ENCODE assay signal across 8 cellular contexts in the genomic region with DNA sequence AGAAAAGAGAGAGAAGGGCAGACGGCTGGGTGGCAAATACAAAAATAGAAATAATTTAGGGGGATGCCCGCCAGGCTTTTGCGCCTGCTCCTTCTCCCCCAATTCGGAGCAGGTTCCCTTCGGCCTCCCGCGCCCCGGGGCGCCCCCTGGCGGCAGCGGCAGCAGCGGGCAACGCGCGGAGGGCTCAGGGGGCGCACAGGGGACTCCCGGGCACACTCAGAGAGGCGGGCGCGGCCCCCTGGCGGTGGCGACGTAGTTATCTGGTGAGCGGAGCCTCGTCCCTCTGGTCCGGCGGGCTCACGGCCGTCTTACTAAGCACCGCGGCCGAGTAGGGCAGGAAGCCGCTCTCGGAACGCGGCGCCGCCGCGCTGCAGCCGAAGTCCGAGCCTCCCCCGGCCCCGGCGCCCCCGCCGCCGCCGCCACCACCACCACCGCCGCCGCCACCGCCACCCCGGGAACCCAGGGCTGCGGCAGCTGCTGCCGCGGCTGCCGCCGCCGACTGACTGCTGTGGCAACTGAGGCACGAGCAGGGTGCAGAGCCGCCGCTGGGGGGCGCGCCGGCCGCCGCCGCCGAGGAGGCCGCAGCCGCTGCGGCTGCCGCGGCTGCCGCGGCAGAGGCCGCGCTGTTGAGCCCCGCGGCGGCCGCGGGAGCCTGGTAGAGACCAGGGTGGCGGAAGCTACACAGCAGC. TPM values are rescaled to one million over a fixed set of nuclear protein-coding genes. Genes with fewer than 3 reads are reported as not detected.
DNase-seq lines count a peak whose midpoint lies in the region.

No MANE protein-coding gene starts in this region.

- H2AFZ ChIP-seq in neuronal stem cell (ENCODE audit: low read length), result peak overlapping the region; percentile 90

- no peak overlapping the region for H2BK15ac ChIP-seq in neuronal stem cell (ENCODE audit: low read length)

- DNase-seq in COR-L47 (lab: John Stamatoyannopoulos, UW) (peak; percentile 74), SK-N-DZ (ENCODE audit: low spot score) (peak; percentile 81), neuronal stem cell (ENCODE audit: low spot score) (no peak), medulla oblongata (ENCODE audit: extremely low spot score) (no peak), inferior parietal cortex (ENCODE audit: extremely low spot score) (no peak), cerebellum (ENCODE audit: low spot score) (no peak)

- H3K9me3 ChIP-seq in HUES48 (ENCODE audit: control insufficient read depth, insufficient read depth, low read length) (no peaks in the 10 kb centered on the region), esophagus (ENCODE audit: control insufficient read depth in 2 of 2, insufficient read depth in 1 of 2, low read depth in 1 of 2, low read length in 1 of 2) (peaks cover 13 to 30% of the 10 kb centered on the region in 2 donors), neuronal stem cell (replicated peaks in 1 of 2; ENCODE audit: control insufficient read depth in 2 of 2, insufficient read depth in 1 of 2, low read depth in 1 of 2, low read length in 2 of 2) (peaks cover 0 to 4% of the 10 kb centered on the region in 2 donors)

- H3K4me3 ChIP-seq in HUES48 (ENCODE audit: low read depth, low read length), result peak overlapping the region; percentile 49
- H3K4me3 ChIP-seq in esophagus (ENCODE audit: low read depth in 1 of 2, low read length in 2 of 2), result peak overlapping the region; percentile 14 to 35
- peak overlapping the region; percentile 29 to 66 for H3K4me3 ChIP-seq in neuronal stem cell (ENCODE audit: low read length in 2 of 2)

- H3K9ac ChIP-seq in HUES48 (ENCODE audit: low read depth, low read length), result no peak overlapping the region
- H3K9ac ChIP-seq in neuronal stem cell (ENCODE audit: low read depth, low read length, poor library complexity), result no peak overlapping the region

- no peak overlapping the region for H3K27ac ChIP-seq in HUES48 (ENCODE audit: low read depth, low read length)
- no peak overlapping the region for H3K27ac ChIP-seq in esophagus (ENCODE audit: low read depth in 2 of 2, low read length in 1 of 2)
- no peak overlapping the region for H3K27ac ChIP-seq in neuronal stem cell (replicated peaks; ENCODE audit: low read length)

- no peak overlapping the region for H2BK5ac ChIP-seq in neuronal stem cell (ENCODE audit: low read length)

- H3K4me2 ChIP-seq in neuronal stem cell (ENCODE audit: insufficient read depth, low read length, poor library complexity, severe bottlenecking), result peak overlapping the region; percentile 69

- H3K18ac ChIP-seq in neuronal stem cell (ENCODE audit: low read length), result peak overlapping the region; percentile 60

- peak overlapping the region; percentile 90 for H3K23ac ChIP-seq in neuronal stem cell (ENCODE audit: low read depth, low read length, poor library complexity)

- H2BK120ac ChIP-seq in neuronal stem cell (ENCODE audit: low read depth, low read length), result no peak overlapping the region

- no peak overlapping the region for H3K4ac ChIP-seq in neuronal stem cell (ENCODE audit: low read length)

- H3K27me3 ChIP-seq in HUES48 (ENCODE audit: control insufficient read depth, insufficient read depth, low read length) (peaks cover 98% of the 10 kb centered on the region), esophagus (ENCODE audit: control insufficient read depth in 1 of 2, insufficient read depth in 2 of 2, low read length in 2 of 2) (peaks cover 0 to 70% of the 10 kb centered on the region in 2 donors), neuronal stem cell (ENCODE audit: control insufficient read depth in 3 of 3, insufficient read depth in 3 of 3, low read depth in 1 of 3, low read length in 3 of 3) (peaks cover 48 to 98% (median 89%) of the 10 kb centered on the region in 3 experiments)

- H2BK12ac ChIP-seq in neuronal stem cell (ENCODE audit: low read length), result no peak overlapping the region

- no peaks in the 10 kb centered on the region for H3K36me3 ChIP-seq in HUES48 (ENCODE audit: control insufficient read depth, insufficient read depth, low read length)
- no peaks in the 10 kb centered on the region for H3K36me3 ChIP-seq in esophagus (ENCODE audit: control insufficient read depth in 2 of 2, insufficient read depth in 2 of 2, low read length in 1 of 2)
- H3K36me3 ChIP-seq in neuronal stem cell (replicated peaks in 1 of 2; ENCODE audit: control insufficient read depth in 2 of 2, insufficient read depth in 2 of 2, low read length in 2 of 2), result no peaks in the 10 kb centered on the region

- no peak overlapping the region for H4K91ac ChIP-seq in neuronal stem cell (ENCODE audit: low read depth, low read length, poor library complexity)

- H3K14ac ChIP-seq in neuronal stem cell (ENCODE audit: low read length), result no peak overlapping the region

- no peaks in the 10 kb centered on the region for H3K79me1 ChIP-seq in neuronal stem cell (ENCODE audit: low read depth, low read length)

- peak overlapping the region; percentile 97 for H4K8ac ChIP-seq in neuronal stem cell (ENCODE audit: low read depth, low read length)

- H2AK5ac ChIP-seq in neuronal stem cell (ENCODE audit: low read depth, low read length), result no peak overlapping the region

- peaks cover 3% of the 10 kb centered on the region; the same call in 1 of the 2 replicates for H3K4me1 ChIP-seq in HUES48 (ENCODE audit: control insufficient read depth, insufficient read depth, low read length)
- peaks cover 8% of the 10 kb centered on the region in 2 donors for H3K4me1 ChIP-seq in esophagus (ENCODE audit: control insufficient read depth in 2 of 2, insufficient read depth in 2 of 2, low read length in 1 of 2)
- H3K4me1 ChIP-seq in neuronal stem cell (ENCODE audit: control insufficient read depth in 2 of 2, insufficient read depth in 1 of 2, low read depth in 1 of 2, low read length in 2 of 2), result peaks cover 0 to 2% of the 10 kb centered on the region in 2 donors

- WGBS in esophagus, 2 donors, result 4 to 5% methylated on average over 46 to 85 of the region's 85 CpGs
- WGBS in neuronal stem cell (ENCODE audit: extremely low coverage in 2 of 2, insufficient read length in 2 of 2, insufficient replicate concordance in 1 of 2), 2 donors, result no CpG with 5 or more reads among the region's 85 CpGs

RNA-seq across cellular contexts. Expression of a gene that starts 3.8 kb away (rescaled TPM):
- polyA plus RNA-seq in SK-N-DZ (2014; cell fraction: cytosol; rRNA removed), result 0.05 TPM in 1 of 2 replicates, not detected in the other
- polyA plus RNA-seq in SK-N-DZ (2014; cell fraction: nucleus; rRNA removed), result 0.27 TPM in 1 of 2 replicates, not detected in the other
- polyA plus RNA-seq in esophagus, result not detected
- polyA plus RNA-seq in neuronal stem cell (2013, experiment 1 of 2), result not detected
- polyA plus RNA-seq in neuronal stem cell (2013, experiment 2 of 2), result not detected
- total RNA-seq in cerebellum, result 0.73 TPM

RNA-seq across cellular contexts. Expression of a gene that starts 12.5 kb away (rescaled TPM):
- polyA plus RNA-seq in SK-N-DZ (2014; cell fraction: cytosol; rRNA removed), result 0.28 and 1.0 TPM in 2 replicates
- polyA plus RNA-seq in SK-N-DZ (2014; cell fraction: nucleus; rRNA removed), result 0.08 TPM in 1 of 2 replicates, not detected in the other
- polyA plus RNA-seq in esophagus, result not detected
- 0.03 TPM for polyA plus RNA-seq in neuronal stem cell (2013, experiment 1 of 2)
- 0.03 TPM for polyA plus RNA-seq in neuronal stem cell (2013, experiment 2 of 2)
- not detected for total RNA-seq in cerebellum

RNA-seq across cellular contexts. Expression of a gene that starts 19.6 kb away (rescaled TPM):
- not detected in 2 replicates for polyA plus RNA-seq in SK-N-DZ (2014; cell fraction: cytosol; rRNA removed)
- not detected in 2 replicates for polyA plus RNA-seq in SK-N-DZ (2014; cell fraction: nucleus; rRNA removed)
- not detected for polyA plus RNA-seq in esophagus
- not detected for polyA plus RNA-seq in neuronal stem cell (2013, experiment 1 of 2)
- not detected for polyA plus RNA-seq in neuronal stem cell (2013, experiment 2 of 2)
- total RNA-seq in cerebellum, result not detected

RNA-seq across cellular contexts. Expression of a gene that starts 27.1 kb away (rescaled TPM):
- 0.55 and 1.6 TPM in 2 replicates for polyA plus RNA-seq in SK-N-DZ (2014; cell fraction: cytosol; rRNA removed)
- polyA plus RNA-seq in SK-N-DZ (2014; cell fraction: nucleus; rRNA removed), result 0.55 TPM in 1 of 2 replicates, not detected in the other
- under 1 TPM in 1 of 2 donors, not detected in 1; 0.08 TPM for polyA plus RNA-seq in esophagus
- polyA plus RNA-seq in neuronal stem cell (2013, experiment 1 of 2), result not detected
- polyA plus RNA-seq in neuronal stem cell (2013, experiment 2 of 2), result not detected
- not detected for total RNA-seq in cerebellum

RNA-seq across cellular contexts. Expression of a gene that starts 36.6 kb away (rescaled TPM):
- 8.5 and 8.7 TPM in 2 replicates for polyA plus RNA-seq in SK-N-DZ (2014; cell fraction: cytosol; rRNA removed)
- polyA plus RNA-seq in SK-N-DZ (2014; cell fraction: nucleus; rRNA removed), result 5.2 and 6.5 TPM in 2 replicates
- under 1 TPM; 0.18 to 0.31 TPM for polyA plus RNA-seq in esophagus
- not detected for polyA plus RNA-seq in neuronal stem cell (2013, experiment 1 of 2)
- not detected for polyA plus RNA-seq in neuronal stem cell (2013, experiment 2 of 2)
- not detected for total RNA-seq in cerebellum

Comparison
In these comparisons a context has a peak if more than half of its experiments do, and no peak if none do; other contexts are left out.
1. DNase-seq: peak in COR-L47 (single experiment) and SK-N-DZ (single experiment); none in neuronal stem cell (single experiment), medulla oblongata (single experiment), inferior parietal cortex (single experiment) and cerebellum (single experiment).
2. Peak in every context shown above with its lines, with median percentiles within 50 percentile points of each other: H3K4me3 ChIP-seq.